15 cellular contexts compared by ENCODE assay signal in the genomic region with DNA sequence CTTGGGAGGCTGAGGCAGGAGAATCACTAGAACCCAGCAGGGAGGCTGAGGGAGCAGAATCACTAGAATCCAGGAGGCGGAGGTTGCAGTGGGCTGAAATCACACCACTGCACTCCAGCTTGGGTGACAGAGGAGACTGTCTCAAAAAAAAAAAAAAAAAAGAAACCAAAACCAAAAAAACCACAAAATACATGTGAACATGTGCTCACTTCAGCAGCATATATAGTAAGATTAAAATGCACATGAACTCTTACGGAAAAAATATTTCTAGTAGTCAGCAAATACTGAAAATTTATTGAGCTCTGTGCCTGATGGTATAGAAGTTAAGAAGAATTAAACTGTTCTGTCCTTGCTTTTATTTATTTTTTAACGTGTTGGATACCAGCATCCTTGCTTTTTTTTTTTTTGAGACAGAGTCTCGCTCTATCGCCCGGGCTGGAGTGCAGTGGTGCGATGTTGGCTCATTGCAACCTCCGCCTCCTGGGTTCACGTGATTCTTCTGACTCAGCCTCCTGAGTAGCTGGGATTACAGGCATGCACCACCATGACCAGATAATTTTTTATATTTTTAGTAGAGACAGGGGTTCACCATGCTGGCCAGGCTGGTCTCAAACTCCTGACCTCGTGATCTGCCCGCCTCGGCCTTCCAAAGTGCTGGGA. TPM values are rescaled to one million over a fixed set of nuclear protein-coding genes. Genes with fewer than 3 reads are reported as not detected.
DNase-seq lines count a peak whose midpoint lies in the region; ATAC-seq and TF ChIP-seq lines count a peak whose summit lies in the region.
"Had no signal": no experiment of that assay in that cellular context is flagged by ENCODE, and none has a peak within 500 bp of the region (broad histone marks: within the 10 kb centered on the region; RNA-seq: fewer than 3 reads in every experiment).

No MANE protein-coding gene starts in this region.

- H3K27ac ChIP-seq in breast epithelium (no peak overlapping the region), esophagus muscularis mucosa (replicated peaks in 1 of 4) (no peak overlapping the region)
- H3K27ac ChIP-seq: VCaP had no signal

- TF ChIP-seq CTCF in breast epithelium (IDR thresholded peaks at IDR 0.05) = no peak
- no peak for TF ChIP-seq CTCF in esophagus muscularis mucosa (IDR thresholded peaks at IDR 0.05)

- no peaks in the 10 kb centered on the region for H3K27me3 ChIP-seq in breast epithelium
- H3K27me3 ChIP-seq in esophagus muscularis mucosa = no peaks in the 10 kb centered on the region

- H3K27ac Mint-ChIP-seq in effector memory CD8-positive, alpha-beta T cell = peak overlapping the region in 1 of 2 donors; percentile 44

- TF ChIP-seq POLR2A in Raji (IDR thresholded peaks at IDR 0.05; ENCODE audit: insufficient read depth, low read depth, low read length) = peak; percentile 24; the same call in 1 of the 2 replicates
- no peak for TF ChIP-seq POLR2A in breast epithelium (IDR thresholded peaks at IDR 0.05)
- TF ChIP-seq POLR2A in esophagus muscularis mucosa (IDR thresholded peaks at IDR 0.05; ENCODE audit: low read depth) = no peak

- H3K4me3 ChIP-seq in breast epithelium = no peak overlapping the region
- no peak overlapping the region for H3K4me3 ChIP-seq in esophagus muscularis mucosa
- H3K4me3 ChIP-seq: mucosa of descending colon had no signal

- H3K36me3 ChIP-seq in breast epithelium = no peaks in the 10 kb centered on the region
- H3K36me3 ChIP-seq in esophagus muscularis mucosa = no peaks in the 10 kb centered on the region

- intact Hi-C loops in breast epithelium (cut with DNase I; ENCODE audit: low total_unique reads) (no loop called here), esophagus muscularis mucosa (cut with DNase I) (no loop called here)

- H3K27me3 Mint-ChIP-seq in effector memory CD8-positive, alpha-beta T cell = no peaks in the 10 kb centered on the region
- H3K27me3 Mint-ChIP-seq: central memory CD8-positive, alpha-beta T cell had no signal

- H3K4me3 Mint-ChIP-seq in effector memory CD8-positive, alpha-beta T cell = no peak overlapping the region
- H3K4me3 Mint-ChIP-seq: central memory CD8-positive, alpha-beta T cell had no signal

- H3K4me1 Mint-ChIP-seq in effector memory CD8-positive, alpha-beta T cell (ENCODE audit: low read depth in 2 of 2) = no peaks in the 10 kb centered on the region
- H3K4me1 Mint-ChIP-seq: central memory CD8-positive, alpha-beta T cell had no signal

- H3K9me3 ChIP-seq in breast epithelium (no peaks in the 10 kb centered on the region), esophagus muscularis mucosa (no peaks in the 10 kb centered on the region)
- H3K9me3 ChIP-seq: mucosa of descending colon had no signal

- ATAC-seq in GM18508 (IDR thresholded peaks at IDR 0.05; ENCODE audit: insufficient read depth, unreplicated experiment) = peak; percentile 86
- ATAC-seq in GM21619 (IDR thresholded peaks at IDR 0.05; ENCODE audit: unreplicated experiment) = peak; percentile 70
- peak; percentile 80 for ATAC-seq in effector memory CD8-positive, alpha-beta T cell (replicated peaks)
- ATAC-seq: mucosa of descending colon had no signal

- H3K4me1 ChIP-seq in breast epithelium (no peaks in the 10 kb centered on the region), esophagus muscularis mucosa (no peaks in the 10 kb centered on the region)

- no peak for DNase-seq in effector memory CD8-positive, alpha-beta T cell
- DNase-seq in NCI-H187 treated with DMSO at 0.1 percent for 48 hours (lab: John Stamatoyannopoulos, UW) (no peak), breast epithelium (ENCODE audit: low spot score in 2 of 2) (no peak), DMS 273 treated with DMSO at 0.1 percent for 48 hours (lab: John Stamatoyannopoulos, UW) (no peak), esophagus muscularis mucosa (ENCODE audit: extremely low spot score) (no peak)
- DNase-seq: KG1, mucosa of descending colon, NCI-H774 had no signal

- 93% methylated on average over 12 of the region's 12 CpGs for WGBS in esophagus muscularis mucosa

- no peak for TF ChIP-seq EP300 in esophagus muscularis mucosa (IDR thresholded peaks at IDR 0.05)

- peaks cover 3% of the 10 kb centered on the region for H3K36me3 Mint-ChIP-seq in effector memory CD8-positive, alpha-beta T cell (ENCODE audit: insufficient read depth)

- H3K9me3 Mint-ChIP-seq in effector memory CD8-positive, alpha-beta T cell = no peaks in the 10 kb centered on the region
- H3K9me3 Mint-ChIP-seq: central memory CD8-positive, alpha-beta T cell had no signal

RNA-seq across cellular contexts. Expression of a gene that starts 9.6 kb away (rescaled TPM):
- total RNA-seq in breast epithelium (10 to 100 TPM in 2 of 3 donors, 1 to 10 TPM in 1; 8.5 to 16.4 (median 12.8) TPM), esophagus muscularis mucosa (10 to 100 TPM in 1 of 4 donors, 1 to 10 TPM in 3; 9.1 to 10.1 (median 10.0) TPM)

RNA-seq across cellular contexts. Expression of a gene that starts 18.3 kb away (rescaled TPM):
- total RNA-seq in breast epithelium (100 to 1,000 TPM; 175 to 213 (median 207) TPM), esophagus muscularis mucosa (100 to 1,000 TPM; 113 to 243 (median 176) TPM)

RNA-seq across cellular contexts. Expression of a gene that starts 55.9 kb away (rescaled TPM):
- not detected for total RNA-seq in breast epithelium
- total RNA-seq in esophagus muscularis mucosa = not detected
- total RNA-seq: Daoy, glomerular endothelial cell, mucosa of descending colon had no signal
